1 cellular context compared by ENCODE assay signal in the genomic region with DNA sequence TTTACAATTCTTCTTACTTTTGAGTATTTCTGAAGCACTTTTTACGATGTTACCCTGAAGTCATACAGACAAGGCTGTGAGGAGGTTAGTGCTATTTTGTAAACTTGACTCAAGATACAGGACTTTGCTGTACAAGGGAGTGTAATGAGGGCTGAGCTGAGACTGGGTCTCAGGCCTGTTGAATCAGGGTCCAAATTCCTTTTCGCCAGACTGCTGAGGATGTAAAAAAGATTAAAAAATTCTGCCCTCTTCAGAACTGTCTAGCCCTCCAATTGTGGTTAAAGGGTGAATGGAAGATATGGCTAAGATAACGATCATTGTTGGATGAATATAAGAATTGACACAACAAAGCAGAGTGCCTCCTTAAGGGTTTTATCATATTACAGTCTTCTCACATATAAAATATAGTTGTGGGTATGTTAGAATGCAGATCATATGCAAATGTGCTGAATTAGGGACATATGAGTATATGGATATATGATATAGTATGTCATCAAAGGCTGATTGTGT.
TF ChIP-seq lines count a peak whose summit lies in the region.

No MANE protein-coding gene starts in this region.

TF ChIP-seq in SK-N-SH treated with all-trans-retinoic acid at 6 μM for 48 hours, 23 proteins besides CTCF, POLR2A, EP300 and RAD21 (continued from another document):
- TF ChIP-seq, protein P1, sequence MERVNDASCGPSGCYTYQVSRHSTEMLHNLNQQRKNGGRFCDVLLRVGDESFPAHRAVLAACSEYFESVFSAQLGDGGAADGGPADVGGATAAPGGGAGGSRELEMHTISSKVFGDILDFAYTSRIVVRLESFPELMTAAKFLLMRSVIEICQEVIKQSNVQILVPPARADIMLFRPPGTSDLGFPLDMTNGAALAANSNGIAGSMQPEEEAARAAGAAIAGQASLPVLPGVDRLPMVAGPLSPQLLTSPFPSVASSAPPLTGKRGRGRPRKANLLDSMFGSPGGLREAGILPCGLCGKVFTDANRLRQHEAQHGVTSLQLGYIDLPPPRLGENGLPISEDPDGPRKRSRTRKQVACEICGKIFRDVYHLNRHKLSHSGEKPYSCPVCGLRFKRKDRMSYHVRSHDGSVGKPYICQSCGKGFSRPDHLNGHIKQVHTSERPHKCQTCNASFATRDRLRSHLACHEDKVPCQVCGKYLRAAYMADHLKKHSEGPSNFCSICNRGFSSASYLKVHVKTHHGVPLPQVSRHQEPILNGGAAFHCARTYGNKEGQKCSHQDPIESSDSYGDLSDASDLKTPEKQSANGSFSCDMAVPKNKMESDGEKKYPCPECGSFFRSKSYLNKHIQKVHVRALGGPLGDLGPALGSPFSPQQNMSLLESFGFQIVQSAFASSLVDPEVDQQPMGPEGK (CRISPR knock-in tag; IDR thresholded peaks at IDR 0.05; ENCODE audit: borderline replicate concordance), result no peak
- TF ChIP-seq OSR1 (CRISPR knock-in tag; IDR thresholded peaks at IDR 0.05), result no peak
